ENCODE assay signal across 8 cellular contexts in genomic region chr2:88190808-88191721, GRCh38. TPM values are rescaled to one million over a fixed set of nuclear protein-coding genes. Genes with fewer than 3 reads are reported as not detected.
A peak's percentile ranks its signal among the peaks of the same experiment; 100 is the strongest.
DNase-seq lines count a peak whose midpoint lies in the region; ATAC-seq and TF ChIP-seq lines count a peak whose summit lies in the region.

No MANE protein-coding gene starts in this region.

- H3K4me1 Mint-ChIP-seq in activated naive CD4-positive, alpha-beta T cell treated with anti-CD3 and anti-CD28 coated beads for 36 hours (ENCODE audit: low read depth): peaks cover 10% of the 10 kb centered on the region
- H3K4me1 Mint-ChIP-seq in activated naive CD8-positive, alpha-beta T cell treated with anti-CD3 and anti-CD28 coated beads, Interleukin-2, amount 50 U/mL, for 24 hours: peaks cover 10% of the 10 kb centered on the region

- H3K9me3 Mint-ChIP-seq in activated naive CD4-positive, alpha-beta T cell treated with anti-CD3 and anti-CD28 coated beads for 36 hours: peaks cover 5% of the 10 kb centered on the region
- peaks cover 6% of the 10 kb centered on the region for H3K9me3 Mint-ChIP-seq in activated naive CD8-positive, alpha-beta T cell treated with anti-CD3 and anti-CD28 coated beads, Interleukin-2, amount 50 U/mL, for 24 hours

- no peak for TF ChIP-seq POLR2A in thyroid gland (IDR thresholded peaks at IDR 0.05)

- H3K9me3 ChIP-seq in MG63 (no peaks in the 10 kb centered on the region), thyroid gland (no peaks in the 10 kb centered on the region)

- no peak for ATAC-seq in activated naive CD8-positive, alpha-beta T cell treated with anti-CD3 and anti-CD28 coated beads, Interleukin-2, amount 50 U/mL, for 24 hours
- ATAC-seq in HG03139 (IDR thresholded peaks at IDR 0.05; ENCODE audit: unreplicated experiment) (no peak), HG03045 (IDR thresholded peaks at IDR 0.05; ENCODE audit: unreplicated experiment) (no peak)

- intact Hi-C loops in activated naive CD4-positive, alpha-beta T cell treated with anti-CD3 and anti-CD28 coated beads for 36 hours (cut with micrococcal nuclease): loop anchor here (1.0 to 5.0 kb wide), 3 partner anchors 117 to 481 kb away; no protein-coding TSS in a partner anchor
- intact Hi-C loops in thyroid gland (cut with DNase I): no loop called here

- no peak overlapping the region for H3K27ac Mint-ChIP-seq in activated naive CD4-positive, alpha-beta T cell treated with anti-CD3 and anti-CD28 coated beads for 36 hours
- H3K27ac Mint-ChIP-seq in activated naive CD8-positive, alpha-beta T cell treated with anti-CD3 and anti-CD28 coated beads, Interleukin-2, amount 50 U/mL, for 24 hours: no peak overlapping the region

- H3K4me3 ChIP-seq in MG63 (no peak overlapping the region), thyroid gland (replicated peaks in 1 of 3) (no peak overlapping the region)

- peak in 2 of 6 experiments; percentile 27 to 38 for TF ChIP-seq CTCF in thyroid gland (IDR thresholded peaks at IDR 0.05)

- no peaks in the 10 kb centered on the region for H3K27me3 ChIP-seq in MG63
- no peaks in the 10 kb centered on the region for H3K27me3 ChIP-seq in thyroid gland

- WGBS in thyroid gland, 2 donors: 43 to 51% methylated on average over 8 to 11 of the region's 11 CpGs

- H3K36me3 ChIP-seq in MG63: no peaks in the 10 kb centered on the region
- peaks cover 0 to 3% of the 10 kb centered on the region in 2 donors for H3K36me3 ChIP-seq in thyroid gland

- no peak overlapping the region for H3K4me3 Mint-ChIP-seq in activated naive CD4-positive, alpha-beta T cell treated with anti-CD3 and anti-CD28 coated beads for 36 hours
- no peak overlapping the region for H3K4me3 Mint-ChIP-seq in activated naive CD8-positive, alpha-beta T cell treated with anti-CD3 and anti-CD28 coated beads, Interleukin-2, amount 50 U/mL, for 24 hours

- H3K27me3 Mint-ChIP-seq in activated naive CD4-positive, alpha-beta T cell treated with anti-CD3 and anti-CD28 coated beads for 36 hours (ENCODE audit: low read depth): peaks cover 11% of the 10 kb centered on the region
- H3K27me3 Mint-ChIP-seq in activated naive CD8-positive, alpha-beta T cell treated with anti-CD3 and anti-CD28 coated beads, Interleukin-2, amount 50 U/mL, for 24 hours: peaks cover 16% of the 10 kb centered on the region

- no peaks in the 10 kb centered on the region for H3K4me1 ChIP-seq in thyroid gland

- no peak overlapping the region for H3K27ac ChIP-seq in thyroid gland

- peaks cover 7% of the 10 kb centered on the region for H3K36me3 Mint-ChIP-seq in activated naive CD4-positive, alpha-beta T cell treated with anti-CD3 and anti-CD28 coated beads for 36 hours (ENCODE audit: low read depth)
- H3K36me3 Mint-ChIP-seq in activated naive CD8-positive, alpha-beta T cell treated with anti-CD3 and anti-CD28 coated beads, Interleukin-2, amount 50 U/mL, for 24 hours (ENCODE audit: low read depth): peaks cover 5% of the 10 kb centered on the region

- CTCF ChIA-PET in activated naive CD4-positive, alpha-beta T cell treated with anti-CD3 and anti-CD28 coated beads for 36 hours (lab: Charles Lee): interaction anchor here (1.2 to 4.2 kb wide), 5 partner anchors 8 to 130 kb away, joined by 3 to 25 read pairs (median 4); no protein-coding TSS in a partner anchor

- DNase-seq in activated naive CD4-positive, alpha-beta T cell treated with anti-CD3 and anti-CD28 coated beads for 36 hours: peak; percentile 48
- DNase-seq in activated naive CD4-positive, alpha-beta T cell treated with Interleukin-2 at 50 U/mL for 16 hours: no peak
- DNase-seq in MG63 (peak; percentile 32), iPS-NIHi11 (ENCODE audit: low spot score) (peak; percentile 83), thyroid gland (peak; percentile 2 to 17)
- DNase-seq in activated naive CD8-positive, alpha-beta T cell treated with anti-CD3 and anti-CD28 coated beads, Interleukin-2, amount 50 U/mL, for 24 hours: peak; percentile 29

RNA-seq across cellular contexts. Expression of gene THNSL2, which starts 20.9 kb away (rescaled TPM):
- under 1 TPM; 0.10 to 0.21 TPM for total RNA-seq in activated naive CD4-positive, alpha-beta T cell treated with anti-CD3 and anti-CD28 coated beads for 36 hours
- 5.9 and 20.0 TPM in 2 replicates for total RNA-seq in MG63 (2014; rRNA removed; shearing (Covaris generic); ENCODE audit: low replicate concordance)
- 10 to 100 TPM in 3 of 4 donors, 1 to 10 TPM in 1; 4.5 to 45.7 (median 35.8) TPM for total RNA-seq in thyroid gland
